Comparison of ENCODE assay signal across 25 cellular contexts in the genomic region with DNA sequence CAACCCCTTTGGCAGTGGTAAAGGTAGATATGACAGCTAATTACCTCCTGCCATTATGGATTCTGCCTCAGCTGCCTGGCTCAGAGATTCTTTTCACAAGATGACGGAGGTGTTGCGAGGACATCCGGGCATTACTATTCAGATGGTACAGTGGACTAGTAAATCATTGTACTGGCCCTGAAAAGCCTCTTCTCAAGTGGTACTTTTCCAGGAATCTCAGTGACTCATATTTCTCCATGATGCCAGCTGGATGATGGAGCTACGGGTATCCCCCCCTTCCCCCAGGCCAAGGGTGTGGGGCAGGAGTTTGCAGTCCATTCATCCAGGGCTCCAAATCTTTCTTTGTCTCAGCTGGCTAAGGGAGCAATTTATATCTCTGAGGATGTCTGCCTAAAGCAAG.
A peak's percentile ranks its signal among the peaks of the same experiment; 100 is the strongest.
DNase-seq lines count a peak whose midpoint lies in the region; ATAC-seq and TF ChIP-seq lines count a peak whose summit lies in the region.
"Had no signal": no experiment of that assay in that cellular context is flagged by ENCODE, and none has a peak within 500 bp of the region (broad histone marks: within the 10 kb centered on the region; RNA-seq: fewer than 3 reads in every experiment).

No MANE protein-coding gene starts in this region.

- no peak overlapping the region for H3K27ac Mint-ChIP-seq in activated CD8-positive, alpha-beta T cell treated with anti-CD3 and anti-CD28 coated beads for 36 hours
- H3K27ac Mint-ChIP-seq: activated CD4-positive, alpha-beta memory T cell treated with anti-CD3 and anti-CD28 coated beads for 36 hours; activated naive CD4-positive, alpha-beta T cell treated with anti-CD3 and anti-CD28 coated beads for 36 hours; activated T-helper 1 cell treated with anti-CD3 and anti-CD28 coated beads, Interleukin-12 subunit alpha, Interleukin-12 subunit beta, Interleukin-2, Interleukin-4 antibody, amounts not matched to agents 30 ng/mL and 10 ng/mL and 1 ng/mL, durations not matched to agents 14 hours and 24 hours and 36 hours; CD8-positive, alpha-beta memory T cell; dendritic cell treated with granulocyte-macrophage colony-stimulating factor and Interleukin-4, amounts not matched to agents 40 ng/mL and 50 ng/mL, for 4 days; H9; naive thymus-derived CD8-positive, alpha-beta T cell; T-helper 1 cell treated with Interleukin-12 subunit alpha and Interleukin-12 subunit beta and Interleukin-4 antibody, amounts not matched to agents 30 μg/mL and 1 μg/mL, for 36 hours had no signal

- CTCF ChIA-PET in activated CD8-positive, alpha-beta T cell treated with anti-CD3 and anti-CD28 coated beads for 36 hours (lab: Charles Lee), result no interaction called here

- peaks cover 2% of the 10 kb centered on the region for H3K27me3 Mint-ChIP-seq in activated CD8-positive, alpha-beta T cell treated with anti-CD3 and anti-CD28 coated beads for 36 hours
- H3K27me3 Mint-ChIP-seq: activated CD4-positive, alpha-beta memory T cell treated with anti-CD3 and anti-CD28 coated beads for 36 hours; dendritic cell treated with granulocyte-macrophage colony-stimulating factor and Interleukin-4, amounts not matched to agents 40 ng/mL and 50 ng/mL, for 4 days had no signal

- peak; percentile 14 for DNase-seq in H4 (ENCODE audit: low spot score)
- DNase-seq in NCI-H2029 (lab: John Stamatoyannopoulos, UW), result peak; percentile 13
- peak; percentile 41 for DNase-seq in RPMI7951 (ENCODE audit: low read depth)
- peak; percentile 3 for DNase-seq in renal cortical epithelial cell (ENCODE audit: low read depth)
- no peak for DNase-seq in posterior cingulate gyrus
- DNase-seq in activated CD8-positive, alpha-beta T cell treated with anti-CD3 and anti-CD28 coated beads for 36 hours, result no peak
- DNase-seq: activated CD4-positive, alpha-beta memory T cell treated with anti-CD3 and anti-CD28 coated beads for 36 hours; activated CD8-positive, alpha-beta memory T cell treated with anti-CD3 and anti-CD28 coated beads, Interleukin-2, amount 50 U/mL, for 4 hours; activated naive CD4-positive, alpha-beta T cell treated with anti-CD3 and anti-CD28 coated beads for 36 hours; body of pancreas; CD8-positive, alpha-beta memory T cell; DMS 273 treated with DMSO at 0.1 percent for 48 hours; gastrocnemius medialis; H9; lower lobe of right lung; MV-4-11; naive thymus-derived CD8-positive, alpha-beta T cell; sigmoid colon; stimulated activated CD4-positive, alpha-beta T cell treated with anti-CD3 and anti-CD28 coated beads, Interleukin-4, amount 100 ng/mL, for 1 hour; stomach had no signal

- no peaks in the 10 kb centered on the region for H3K4me1 Mint-ChIP-seq in activated CD8-positive, alpha-beta T cell treated with anti-CD3 and anti-CD28 coated beads for 36 hours (ENCODE audit: low read depth)
- H3K4me1 Mint-ChIP-seq: CD8-positive, alpha-beta memory T cell had no signal

- H3K4me3 Mint-ChIP-seq in activated CD8-positive, alpha-beta T cell treated with anti-CD3 and anti-CD28 coated beads for 36 hours, result no peak overlapping the region
- H3K4me3 Mint-ChIP-seq: activated CD4-positive, alpha-beta memory T cell treated with anti-CD3 and anti-CD28 coated beads for 36 hours; activated naive CD4-positive, alpha-beta T cell treated with anti-CD3 and anti-CD28 coated beads for 36 hours; activated T-helper 1 cell treated with anti-CD3 and anti-CD28 coated beads, Interleukin-12 subunit alpha, Interleukin-12 subunit beta, Interleukin-2, Interleukin-4 antibody, amounts not matched to agents 30 ng/mL and 10 ng/mL and 1 ng/mL, durations not matched to agents 14 hours and 24 hours and 36 hours; CD8-positive, alpha-beta memory T cell; dendritic cell treated with granulocyte-macrophage colony-stimulating factor and Interleukin-4, amounts not matched to agents 40 ng/mL and 50 ng/mL, for 4 days; H9; naive thymus-derived CD8-positive, alpha-beta T cell; T-helper 1 cell treated with Interleukin-12 subunit alpha and Interleukin-12 subunit beta and Interleukin-4 antibody, amounts not matched to agents 30 μg/mL and 1 μg/mL, for 36 hours had no signal

- intact Hi-C loops in posterior cingulate gyrus (cut with DNase I), result no loop called here
- intact Hi-C loops in activated CD8-positive, alpha-beta T cell treated with anti-CD3 and anti-CD28 coated beads for 36 hours (cut with micrococcal nuclease), result no loop called here

- no peaks in the 10 kb centered on the region for H3K36me3 Mint-ChIP-seq in activated CD8-positive, alpha-beta T cell treated with anti-CD3 and anti-CD28 coated beads for 36 hours (ENCODE audit: low read depth)
- H3K36me3 Mint-ChIP-seq: activated CD4-positive, alpha-beta memory T cell treated with anti-CD3 and anti-CD28 coated beads for 36 hours; CD8-positive, alpha-beta memory T cell; naive thymus-derived CD8-positive, alpha-beta T cell had no signal

- ATAC-seq in GM21423 (IDR thresholded peaks at IDR 0.05; ENCODE audit: unreplicated experiment), result no peak
- no peak for ATAC-seq in activated CD8-positive, alpha-beta T cell treated with anti-CD3 and anti-CD28 coated beads for 36 hours
- ATAC-seq: body of pancreas; gastrocnemius medialis; lower lobe of right lung; naive thymus-derived CD8-positive, alpha-beta T cell; SK-N-SH treated with all-trans-retinoic acid at 6 μM for 48 hours had no signal

- H3K9me3 Mint-ChIP-seq in activated CD8-positive, alpha-beta T cell treated with anti-CD3 and anti-CD28 coated beads for 36 hours, result peaks cover 2% of the 10 kb centered on the region
- H3K9me3 Mint-ChIP-seq: dendritic cell treated with granulocyte-macrophage colony-stimulating factor and Interleukin-4, amounts not matched to agents 40 ng/mL and 50 ng/mL, for 4 days had no signal

- POLR2A ChIA-PET in activated CD8-positive, alpha-beta T cell treated with anti-CD3 and anti-CD28 coated beads for 36 hours (lab: Charles Lee), result no interaction called here

- TF ChIP-seq CTCF in activated CD8-positive, alpha-beta T cell treated with anti-CD3 and anti-CD28 coated beads for 36 hours (IDR thresholded peaks at IDR 0.05), result no peak

Comparison
In these comparisons a context has a peak if more than half of its experiments do, and no peak if none do; other contexts are left out.
1. DNase-seq: peak in H4 (single experiment), NCI-H2029 (single experiment), RPMI7951 (single experiment) and renal cortical epithelial cell (single experiment); none in posterior cingulate gyrus (0 of 10) and activated CD8-positive, alpha-beta T cell treated with anti-CD3 and anti-CD28 coated beads for 36 hours (single experiment).